Comparison of ENCODE assay signal across 8 cellular contexts in the genomic region with DNA sequence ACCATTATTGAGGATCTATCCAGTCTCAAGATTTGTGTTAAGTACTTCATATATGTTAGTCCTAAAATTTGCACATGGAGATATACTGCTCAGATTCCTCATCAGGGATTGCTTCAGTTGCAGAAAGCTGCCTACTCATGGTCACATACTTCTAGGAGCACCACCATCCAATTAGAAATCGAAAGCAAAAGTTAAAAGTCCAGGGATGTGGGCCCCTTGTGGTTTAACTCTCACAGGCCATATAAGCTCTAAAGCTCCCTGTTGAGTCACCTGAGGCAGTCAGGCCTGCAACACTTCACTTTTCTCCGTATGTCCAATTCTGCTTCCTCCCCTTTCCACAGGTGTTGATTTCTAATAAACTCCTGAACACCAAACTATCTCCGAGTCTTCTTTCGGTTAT.
DNase-seq lines count a peak whose midpoint lies in the region; ATAC-seq and TF ChIP-seq lines count a peak whose summit lies in the region.

No MANE protein-coding gene starts in this region.

- TF ChIP-seq POLR2A in erythroblast (IDR thresholded peaks at IDR 0.05; ENCODE audit: low read length): no peak
- TF ChIP-seq POLR2A in suprapubic skin (IDR thresholded peaks at IDR 0.05): no peak

- H3K4me3 ChIP-seq in CD8-positive, alpha-beta memory T cell (ENCODE audit: low read length): peak overlapping the region; percentile 31
- H3K4me3 ChIP-seq in SJCRH30: no peak overlapping the region
- no peak overlapping the region for H3K4me3 ChIP-seq in suprapubic skin

- peaks cover 36% of the 10 kb centered on the region for H3K4me1 ChIP-seq in CD8-positive, alpha-beta memory T cell (ENCODE audit: insufficient read depth, low read length)
- H3K4me1 ChIP-seq in SJCRH30 (no peaks in the 10 kb centered on the region), suprapubic skin (no peaks in the 10 kb centered on the region)

- peak overlapping the region; percentile 5 for H3K27ac ChIP-seq in CD8-positive, alpha-beta memory T cell (ENCODE audit: low read depth, low read length)
- no peak overlapping the region for H3K27ac ChIP-seq in SJCRH30
- no peak overlapping the region for H3K27ac ChIP-seq in suprapubic skin

- 79% methylated on average over 4 of the region's 4 CpGs for WGBS in suprapubic skin

- no peaks in the 10 kb centered on the region for H3K9me3 ChIP-seq in CD8-positive, alpha-beta memory T cell (ENCODE audit: low read length)
- H3K9me3 ChIP-seq in SJCRH30 (replicated peaks) (no peaks in the 10 kb centered on the region), suprapubic skin (no peaks in the 10 kb centered on the region)

- ATAC-seq in GM19324 (IDR thresholded peaks at IDR 0.05; ENCODE audit: low FRiP score, unreplicated experiment) (peak; percentile 62), HG03108 (IDR thresholded peaks at IDR 0.05; ENCODE audit: unreplicated experiment) (peak; percentile 90)
- ATAC-seq in stimulated activated naive CD8-positive, alpha-beta T cell treated with anti-CD3 and anti-CD28 coated beads, Interleukin-15, Interleukin-2, amounts not matched to agents 100 U/mL and 50 U/mL, for 24 hours: peak; percentile 99

- no peak for TF ChIP-seq CTCF in suprapubic skin (IDR thresholded peaks at IDR 0.05)

- peak in 3 of 5 donors; percentile 11 to 39 (median 29) for DNase-seq in CD8-positive, alpha-beta memory T cell
- DNase-seq in SJCRH30: peak; percentile 6 to 34
- peak; percentile 85 to 91 for DNase-seq in erythroblast (lab: John Stamatoyannopoulos, UW)
- DNase-seq in stimulated activated naive CD8-positive, alpha-beta T cell treated with anti-CD3 and anti-CD28 coated beads, Interleukin-15, Interleukin-2, amounts not matched to agents 100 U/mL and 50 U/mL, for 24 hours: peak; percentile 31
- DNase-seq in suprapubic skin (ENCODE audit: low spot score in 2 of 2): no peak
- DNase-seq in NCI-H1417 treated with DMSO at 0.1 percent for 48 hours (lab: John Stamatoyannopoulos, UW): no peak

- H3K27ac Mint-ChIP-seq in CD8-positive, alpha-beta memory T cell: peak overlapping the region; percentile 35 to 93 (median 81)

- peaks cover 32% of the 10 kb centered on the region for H3K36me3 ChIP-seq in CD8-positive, alpha-beta memory T cell (ENCODE audit: insufficient read depth, low read length)
- H3K36me3 ChIP-seq in SJCRH30 (peaks cover 19% of the 10 kb centered on the region), suprapubic skin (peaks cover 29% of the 10 kb centered on the region)

- peaks cover 0 to 82% (median 26%) of the 10 kb centered on the region in 3 donors for H3K36me3 Mint-ChIP-seq in CD8-positive, alpha-beta memory T cell

- TF ChIP-seq EP300 in suprapubic skin (IDR thresholded peaks at IDR 0.05): no peak

- CTCF ChIA-PET in CD8-positive, alpha-beta memory T cell (lab: Charles Lee): no interaction called here

- no peaks in the 10 kb centered on the region for H3K27me3 Mint-ChIP-seq in CD8-positive, alpha-beta memory T cell

- peaks cover 57 to 90% (median 89%) of the 10 kb centered on the region in 3 donors for H3K4me1 Mint-ChIP-seq in CD8-positive, alpha-beta memory T cell

- H3K9me3 Mint-ChIP-seq in CD8-positive, alpha-beta memory T cell: no peaks in the 10 kb centered on the region

- no peaks in the 10 kb centered on the region for H3K27me3 ChIP-seq in CD8-positive, alpha-beta memory T cell (ENCODE audit: insufficient read depth, low read length, poor library complexity, severe bottlenecking)
- H3K27me3 ChIP-seq in SJCRH30 (no peaks in the 10 kb centered on the region), suprapubic skin (no peaks in the 10 kb centered on the region)

- POLR2A ChIA-PET in CD8-positive, alpha-beta memory T cell (lab: Charles Lee): interaction anchor here (0.5 kb wide), 1 partner anchor 72 kb away, joined by 4 read pairs; no protein-coding TSS in a partner anchor

- peak overlapping the region in 6 of 7 donors; percentile 2 to 81 (median 75) for H3K4me3 Mint-ChIP-seq in CD8-positive, alpha-beta memory T cell

Comparison
In these comparisons a context has a peak if more than half of its experiments do, and no peak if none do; other contexts are left out.
1. DNase-seq: peak in CD8-positive, alpha-beta memory T cell (3 of 5), SJCRH30 (2 of 2), erythroblast (2 of 2) and stimulated activated naive CD8-positive, alpha-beta T cell treated with anti-CD3 and anti-CD28 coated beads, Interleukin-15, Interleukin-2, amounts not matched to agents 100 U/mL and 50 U/mL, for 24 hours (single experiment); none in suprapubic skin (0 of 2) and NCI-H1417 treated with DMSO at 0.1 percent for 48 hours (single experiment).
2. Peak in every context shown above with its lines, with median percentiles within 50 percentile points of each other: ATAC-seq.